ENCODE assay signal across 1 cellular context in genomic region chr5:77518304-77518703, GRCh38.
TF ChIP-seq lines count a peak whose summit lies in the region.

No MANE protein-coding gene starts in this region.

TF ChIP-seq in GM12878, 131 proteins besides CTCF, POLR2A, EP300 and RAD21:
- TF ChIP-seq IRF5 (IDR thresholded peaks at IDR 0.05; ENCODE audit: borderline replicate concordance) (no peak), SMC3 (IDR thresholded peaks at IDR 0.05; ENCODE audit: borderline replicate concordance, low read length) (peak; percentile 55; the same call in 1 of the 2 replicates)
